ENCODE assay signal across 26 cellular contexts in genomic region chr5:180624630-180625029, GRCh38. TPM values are rescaled to one million over a fixed set of nuclear protein-coding genes. Genes with fewer than 3 reads are reported as not detected.
"Had no signal": no experiment of that assay in that cellular context is flagged by ENCODE, and none has a peak within 500 bp of the region (broad histone marks: within the 10 kb centered on the region; RNA-seq: fewer than 3 reads in every experiment).

No MANE protein-coding gene starts in this region.

- ATAC-seq: activated CD4-positive, alpha-beta T cell treated with anti-CD3 and anti-CD28 coated beads for 36 hours; gastroesophageal sphincter; left lung; stimulated activated naive CD8-positive, alpha-beta T cell treated with anti-CD3 and anti-CD28 coated beads, Interleukin-15, amount 100 ng/mL, for 72 hours had no signal

- H3K27ac ChIP-seq: right atrium auricular region, vagina had no signal

- H3K27me3 Mint-ChIP-seq: activated CD4-positive, alpha-beta memory T cell treated with anti-CD3 and anti-CD28 coated beads for 36 hours; activated CD4-positive, alpha-beta T cell treated with anti-CD3 and anti-CD28 coated beads for 36 hours; activated naive CD4-positive, alpha-beta T cell treated with anti-CD3 and anti-CD28 coated beads, Interleukin-2, amount 10 ng/mL, durations not matched to agents 7 days and 5 days; stimulated activated naive CD8-positive, alpha-beta T cell treated with anti-CD3 and anti-CD28 coated beads, Interleukin-15, amount 100 ng/mL, for 72 hours had no signal

- H3K9me3 Mint-ChIP-seq: activated CD4-positive, alpha-beta memory T cell treated with anti-CD3 and anti-CD28 coated beads for 36 hours; activated naive CD4-positive, alpha-beta T cell treated with anti-CD3 and anti-CD28 coated beads, Interleukin-2, amount 10 ng/mL, durations not matched to agents 7 days and 5 days; stimulated activated naive CD8-positive, alpha-beta T cell treated with anti-CD3 and anti-CD28 coated beads, Interleukin-15, amount 100 ng/mL, for 72 hours had no signal

- H3K36me3 Mint-ChIP-seq: activated CD4-positive, alpha-beta memory T cell treated with anti-CD3 and anti-CD28 coated beads for 36 hours; activated naive CD4-positive, alpha-beta T cell treated with anti-CD3 and anti-CD28 coated beads, Interleukin-2, amount 10 ng/mL, durations not matched to agents 7 days and 5 days had no signal

- H3K27me3 ChIP-seq: right atrium auricular region, vagina had no signal

- H3K4me1 ChIP-seq: adrenal gland, gastroesophageal sphincter, vagina had no signal

- H3K27ac Mint-ChIP-seq: activated CD4-positive, alpha-beta memory T cell treated with anti-CD3 and anti-CD28 coated beads for 36 hours; activated CD4-positive, alpha-beta T cell treated with anti-CD3 and anti-CD28 coated beads for 36 hours had no signal

- H3K4me3 ChIP-seq: adrenal gland, esophagus muscularis mucosa, gastroesophageal sphincter, heart right ventricle, left lung, right atrium auricular region, vagina had no signal

- H3K9me3 ChIP-seq: adrenal gland, esophagus muscularis mucosa, gastroesophageal sphincter, heart right ventricle, left lung, right atrium auricular region, vagina had no signal

- DNase-seq: activated CD4-positive, alpha-beta memory T cell treated with anti-CD3 and anti-CD28 coated beads for 36 hours; activated CD4-positive, alpha-beta T cell treated with anti-CD3 and anti-CD28 coated beads for 36 hours; activated naive CD4-positive, alpha-beta T cell treated with anti-CD3 and anti-CD28 coated beads, Interleukin-2, amount 10 ng/mL, durations not matched to agents 7 days and 5 days; activated T-cell treated with anti-CD3 and anti-CD28 coated beads, Interleukin-2, amount 50 U/mL, for 1 hour; adrenal gland; effector CD4-positive, alpha-beta T cell; heart right ventricle; left lung; mammary epithelial cell; midbrain; stimulated activated naive CD8-positive, alpha-beta T cell treated with anti-CD3 and anti-CD28 coated beads, Interleukin-15, amount 100 ng/mL, for 72 hours; trophoblast cell had no signal

- H3K36me3 ChIP-seq: adrenal gland, gastroesophageal sphincter, left lung, right atrium auricular region, vagina had no signal

- H3K4me3 Mint-ChIP-seq: activated CD4-positive, alpha-beta memory T cell treated with anti-CD3 and anti-CD28 coated beads for 36 hours; activated CD4-positive, alpha-beta T cell treated with anti-CD3 and anti-CD28 coated beads for 36 hours; activated naive CD4-positive, alpha-beta T cell treated with anti-CD3 and anti-CD28 coated beads, Interleukin-2, amount 10 ng/mL, durations not matched to agents 7 days and 5 days had no signal

RNA-seq across cellular contexts. Expression of gene FLT4, which starts 24.8 kb away (rescaled TPM):
- total RNA-seq: mammary epithelial cell had no signal

RNA-seq across cellular contexts. Expression of gene SCGB3A1, which starts 33.3 kb away (rescaled TPM):
- total RNA-seq: activated CD4-positive, alpha-beta memory T cell treated with anti-CD3 and anti-CD28 coated beads for 36 hours; activated CD4-positive, alpha-beta T cell treated with anti-CD3 and anti-CD28 coated beads for 36 hours; bronchial epithelial cell; cerebellum; kidney epithelial cell; mammary epithelial cell; myocyte; omental fat pad; posterior vena cava; right atrium auricular region; T-helper 2 cell treated with Interferon-gamma antibody and Interleukin-4, amounts not matched to agents 100 ng/mL and 5 ng/mL, for 36 hours; temporal lobe; vagina had no signal
- polyA plus RNA-seq: endothelial cell of umbilical vein, mammary epithelial cell, neural cell had no signal
